Comparison of ENCODE assay signal across 1 cellular context in genomic region chr2:15058015-15058414, GRCh38.
TF ChIP-seq lines count a peak whose summit lies in the region.

No MANE protein-coding gene starts in this region.

TF ChIP-seq in H1, 55 proteins besides CTCF, POLR2A, EP300 and RAD21 (continued from another document):
- TF ChIP-seq JUND (IDR thresholded peaks at IDR 0.05; ENCODE audit: low read length) (no peak), KDM5A (IDR thresholded peaks at IDR 0.05; ENCODE audit: low read length) (no peak), TCF12 (IDR thresholded peaks at IDR 0.05; ENCODE audit: low read depth, low read length) (no peak), BCL11A (IDR thresholded peaks at IDR 0.05; ENCODE audit: low read depth in 2 of 2, low read length in 2 of 2) (no peak), SAP30 (IDR thresholded peaks at IDR 0.05; ENCODE audit: insufficient read depth, insufficient replicate concordance, low read length) (no peak), CBX5 (IDR thresholded peaks at IDR 0.05; ENCODE audit: low read depth, low read length) (no peak), E2F6 (IDR thresholded peaks at IDR 0.05) (no peak), EZH2 (IDR thresholded peaks at IDR 0.05; ENCODE audit: low read depth, low read length, severe bottlenecking) (no peak), GABPA (IDR thresholded peaks at IDR 0.05; ENCODE audit: borderline replicate concordance, insufficient read depth, low read length) (no peak), BACH1 (IDR thresholded peaks at IDR 0.05; ENCODE audit: low read length) (no peak), SIRT6 (IDR thresholded peaks at IDR 0.05; ENCODE audit: low read length) (no peak), RNF2 (IDR thresholded peaks at IDR 0.05; ENCODE audit: borderline replicate concordance, low read depth, low read length, missing control alignments, poor library complexity, severe bottlenecking) (no peak)
